ENCODE assay signal across 13 cellular contexts in the genomic region with DNA sequence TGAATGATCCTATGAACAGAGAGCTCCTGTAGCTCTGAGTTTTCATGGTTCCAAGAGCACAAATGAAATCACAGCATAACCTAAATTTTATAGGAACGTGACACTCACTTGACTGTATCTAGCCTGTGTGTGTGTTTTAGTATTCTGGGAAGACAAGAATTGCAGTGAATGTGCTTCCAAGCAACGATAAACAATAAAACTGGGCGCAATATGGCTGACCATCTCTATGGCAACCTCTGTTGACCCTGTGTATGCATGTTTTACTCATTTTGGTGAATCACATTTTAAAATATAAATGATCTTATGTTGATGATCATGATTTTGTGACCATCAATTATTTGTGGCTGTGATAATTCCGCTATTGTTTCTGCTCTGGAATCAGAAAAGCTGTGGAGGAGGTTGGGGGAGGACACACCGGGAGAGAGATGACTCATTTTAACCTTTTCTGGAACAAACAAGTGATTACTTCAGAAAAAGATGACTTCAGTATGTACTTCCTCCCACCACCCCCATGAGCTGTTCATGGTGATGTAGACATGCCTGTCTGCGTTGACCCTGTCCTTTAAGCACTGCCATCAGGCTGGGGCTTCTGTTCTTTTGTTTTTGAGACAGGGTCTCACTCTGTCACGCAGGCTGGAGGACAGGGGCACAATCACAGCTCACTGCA. TPM values are rescaled to one million over a fixed set of nuclear protein-coding genes. Genes with fewer than 3 reads are reported as not detected.
DNase-seq lines count a peak whose midpoint lies in the region; ATAC-seq and TF ChIP-seq lines count a peak whose summit lies in the region.
"Had no signal": no experiment of that assay in that cellular context is flagged by ENCODE, and none has a peak within 500 bp of the region (broad histone marks: within the 10 kb centered on the region; RNA-seq: fewer than 3 reads in every experiment).

No MANE protein-coding gene starts in this region.

- ATAC-seq in sciatic nerve = peak; percentile 24
- ATAC-seq: heart right ventricle had no signal

- H3K27me3 Mint-ChIP-seq in activated T-cell treated with anti-CD3 and anti-CD28 coated beads, Interleukin-2, amount 50 U/mL, for 24 hours = peaks cover 42% of the 10 kb centered on the region

- H3K4me3 Mint-ChIP-seq in activated T-cell treated with anti-CD3 and anti-CD28 coated beads, Interleukin-2, amount 50 U/mL, for 24 hours = no peak overlapping the region

- TF ChIP-seq CTCF in brain microvascular endothelial cell (IDR thresholded peaks at IDR 0.05; ENCODE audit: low read depth, low read length, missing control alignments) = no peak
- no peak for TF ChIP-seq CTCF in dorsolateral prefrontal cortex (IDR thresholded peaks at IDR 0.05 in 54 of 56, conservative IDR thresholded peaks at IDR 0.05 in 2 of 56; ENCODE audit: low read depth in 1 of 56, partially characterized antibody in 56 of 56)

- H3K27ac ChIP-seq in brain microvascular endothelial cell (no peak overlapping the region), dorsolateral prefrontal cortex (peak overlapping the region in 3 of 59 donors; percentile 3 to 19 (median 14))
- H3K27ac ChIP-seq: colonic mucosa, heart right ventricle had no signal

- H3K27ac Mint-ChIP-seq in activated T-cell treated with anti-CD3 and anti-CD28 coated beads, Interleukin-2, amount 50 U/mL, for 24 hours = peak overlapping the region; percentile 9

- H3K4me1 Mint-ChIP-seq in activated T-cell treated with anti-CD3 and anti-CD28 coated beads, Interleukin-2, amount 50 U/mL, for 24 hours (ENCODE audit: low read depth) = peaks cover 6% of the 10 kb centered on the region

- no peaks in the 10 kb centered on the region for H3K36me3 Mint-ChIP-seq in activated T-cell treated with anti-CD3 and anti-CD28 coated beads, Interleukin-2, amount 50 U/mL, for 24 hours (ENCODE audit: low read depth)

- intact Hi-C loops in sciatic nerve (cut with DNase I) (no loop called here), dorsolateral prefrontal cortex (cut with DNase I) (no loop called here)

- no peak for DNase-seq in activated T-cell treated with anti-CD3 and anti-CD28 coated beads, Interleukin-2, amount 50 U/mL, for 24 hours
- DNase-seq in activated T-cell treated with anti-CD3 and anti-CD28 coated beads for 4 hours (no peak), NOMO-1 treated with dmso at 0.1 percent for 144 hours (lab: John Stamatoyannopoulos, UW; ENCODE audit: unreplicated experiment) (peak; percentile 14), brain microvascular endothelial cell (peak; percentile 47), sciatic nerve (ENCODE audit: low spot score) (no peak), dorsolateral prefrontal cortex (no peak), dedifferentiated amniotic fluid mesenchymal stem cell (ENCODE audit: extremely low spot score) (no peak), NCI-H774 (lab: John Stamatoyannopoulos, UW) (no peak)
- DNase-seq: colonic mucosa, heart right ventricle, NCI-H748 treated with DMSO at 0.1 percent for 48 hours, T1000 had no signal

- H3K27me3 ChIP-seq in brain microvascular endothelial cell (replicated peaks) (no peaks in the 10 kb centered on the region), dorsolateral prefrontal cortex (peaks cover 0 to 85% (median 30%) of the 10 kb centered on the region in 45 donors)

- H3K9me3 Mint-ChIP-seq in activated T-cell treated with anti-CD3 and anti-CD28 coated beads, Interleukin-2, amount 50 U/mL, for 24 hours = no peaks in the 10 kb centered on the region

- in situ Hi-C loops in brain microvascular endothelial cell (cut with HindIII; ENCODE audit: low pct_ligation_motif_present, low sequenced_read_pairs) = no loop called here

- H3K36me3 ChIP-seq in brain microvascular endothelial cell (replicated peaks) = no peaks in the 10 kb centered on the region
- H3K36me3 ChIP-seq: colonic mucosa, heart right ventricle had no signal

- no peak overlapping the region for H3K4me3 ChIP-seq in brain microvascular endothelial cell (ENCODE audit: low read depth, low read length)
- no peak overlapping the region for H3K4me3 ChIP-seq in dorsolateral prefrontal cortex
- H3K4me3 ChIP-seq: colonic mucosa, heart right ventricle, lung had no signal

RNA-seq across cellular contexts. Expression of a gene that starts 31.8 kb away (rescaled TPM):
- total RNA-seq in sciatic nerve (81.0 TPM), dorsolateral prefrontal cortex (100 to 1,000 TPM; 162 to 456 (median 351) TPM)

RNA-seq across cellular contexts. Expression of a gene that starts 46.2 kb away (rescaled TPM):
- 55.9 TPM for total RNA-seq in sciatic nerve
- total RNA-seq in dorsolateral prefrontal cortex = 100 to 1,000 TPM in 118 of 120 experiments, 10 to 100 TPM in 2; 81.5 to 187 (median 132) TPM

Comparison
In these comparisons a context has a peak if more than half of its experiments do, and no peak if none do; other contexts are left out.
1. DNase-seq: peak in NOMO-1 treated with dmso at 0.1 percent for 144 hours (single experiment) and brain microvascular endothelial cell (single experiment); none in activated T-cell treated with anti-CD3 and anti-CD28 coated beads, Interleukin-2, amount 50 U/mL, for 24 hours (single experiment), activated T-cell treated with anti-CD3 and anti-CD28 coated beads for 4 hours (single experiment), sciatic nerve (single experiment), dorsolateral prefrontal cortex (0 of 10), dedifferentiated amniotic fluid mesenchymal stem cell (single experiment) and NCI-H774 (single experiment).